Comparison of ENCODE assay signal across 8 cellular contexts in the genomic region with DNA sequence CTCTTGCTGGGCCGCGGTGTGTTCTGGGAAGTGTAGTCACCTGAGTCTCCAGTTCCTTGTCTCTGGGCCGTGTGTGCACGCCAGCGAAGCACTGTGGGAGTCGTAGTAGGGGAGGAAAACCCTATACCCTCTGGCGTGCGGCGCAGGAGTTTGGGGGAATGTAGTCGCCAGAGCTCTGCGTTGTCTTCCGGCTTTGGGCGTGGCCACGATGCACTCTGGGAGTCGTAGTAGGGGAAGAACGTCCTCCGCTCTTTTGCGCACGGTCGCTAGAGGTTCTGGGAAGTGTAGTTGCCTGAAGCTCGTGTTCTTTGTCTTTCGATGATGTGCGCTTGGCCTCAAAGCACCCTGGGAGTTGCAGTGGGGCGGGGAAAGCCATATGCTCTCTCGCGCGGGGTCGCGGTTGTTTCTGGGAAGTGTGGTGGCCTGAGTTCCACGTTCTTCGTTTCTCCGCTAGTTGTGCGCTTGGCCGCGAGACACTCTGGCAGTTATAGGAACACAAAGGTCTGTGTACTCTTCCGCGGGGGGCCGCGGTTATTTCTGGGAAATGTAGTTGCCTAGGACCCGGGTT. TPM values are rescaled to one million over a fixed set of nuclear protein-coding genes. Genes with fewer than 3 reads are reported as not detected.
A peak's percentile ranks its signal among the peaks of the same experiment; 100 is the strongest.
DNase-seq lines count a peak whose midpoint lies in the region; ATAC-seq and TF ChIP-seq lines count a peak whose summit lies in the region.

No MANE protein-coding gene starts in this region.

- peak overlapping the region; percentile 91 for H3K4me3 ChIP-seq in AG04449 (ENCODE audit: low read depth, low read length)
- H3K4me3 ChIP-seq in WI38 (ENCODE audit: low read depth, low read length), result peak overlapping the region; percentile 76

- peaks cover 8 to 15% of the 10 kb centered on the region in 2 donors for H3K4me1 Mint-ChIP-seq in immature natural killer cell

- no peak overlapping the region for H3K4me3 Mint-ChIP-seq in immature natural killer cell

- H3K27ac ChIP-seq in caudate nucleus (ENCODE audit: low read depth, low read length), result peak overlapping the region; percentile 98

- peak; percentile 77 for ATAC-seq in GM18867 (IDR thresholded peaks at IDR 0.05; ENCODE audit: unreplicated experiment)
- peak; percentile 77 for ATAC-seq in HG03097 (IDR thresholded peaks at IDR 0.05; ENCODE audit: low FRiP score, unreplicated experiment)

- CTCF ChIA-PET in AG04449 (lab: Yijun Ruan, JAX), result interaction anchor here (1.1 kb wide), 1 partner anchor 94 kb away, joined by 4 read pairs; a partner anchor contains a TSS

- DNase-seq in AG04449 (ENCODE audit: low read depth, low spot score), result peak; percentile 98
- DNase-seq in NCI-H2196 (lab: John Stamatoyannopoulos, UW; ENCODE audit: unreplicated experiment), result peak; percentile 98
- DNase-seq in caudate nucleus (lab: John Stamatoyannopoulos, UW), result peak; percentile 93 to 100 (median 99)
- DNase-seq in immature natural killer cell, result peak; percentile 93 to 96 (median 95)
- DNase-seq in smooth muscle cell of the brain vasculature (ENCODE audit: low read depth, low spot score), result peak; percentile 99

- peaks cover 42 to 69% (median 60%) of the 10 kb centered on the region in 6 donors for H3K9me3 Mint-ChIP-seq in immature natural killer cell

- TF ChIP-seq CTCF in AG04449 (IDR thresholded peaks at IDR 0.05; ENCODE audit: insufficient read depth, low read length, missing control alignments) (no peak), WI38 (IDR thresholded peaks at IDR 0.05; ENCODE audit: low read depth, low read length) (no peak)

- H3K36me3 Mint-ChIP-seq in immature natural killer cell, result peaks cover 45 to 51% (median 45%) of the 10 kb centered on the region in 3 donors

- no peak overlapping the region for H3K27ac Mint-ChIP-seq in immature natural killer cell

- POLR2A ChIA-PET in AG04449 (lab: Yijun Ruan, JAX), result interaction anchor here (0.6 to 1.1 kb wide), 6 partner anchors 12 to 193 kb away, joined by 3 to 4 read pairs (median 4); a partner anchor contains a TSS

- peaks cover 0 to 6% (median 2%) of the 10 kb centered on the region in 3 donors for H3K27me3 Mint-ChIP-seq in immature natural killer cell (ENCODE audit: low read depth in 3 of 3)

RNA-seq across cellular contexts. Expression of a gene that starts 0.6 kb away (rescaled TPM):
- polyA plus RNA-seq in immature natural killer cell, result 10 to 100 TPM; 12.8 to 15.8 (median 14.4) TPM

RNA-seq across cellular contexts. Expression of a gene that starts 42.8 kb away (rescaled TPM):
- polyA plus RNA-seq in immature natural killer cell, result 10 to 100 TPM in 2 of 3 donors, 1 to 10 TPM in 1; 8.1 to 14.7 (median 11.7) TPM

RNA-seq across cellular contexts. Expression of a gene that starts 49.9 kb away (rescaled TPM):
- under 1 TPM; 0.30 to 0.38 (median 0.37) TPM for polyA plus RNA-seq in immature natural killer cell

RNA-seq across cellular contexts. Expression of a gene that starts 50.3 kb away (rescaled TPM):
- polyA plus RNA-seq in immature natural killer cell, result 10 to 100 TPM in 1 of 3 donors, 1 to 10 TPM in 2; 5.0 to 10.4 (median 5.1) TPM

Comparison
In these comparisons a context has a peak if more than half of its experiments do, and no peak if none do; other contexts are left out.
1. Peak in every context shown above with its lines: DNase-seq, ATAC-seq, H3K4me3 ChIP-seq and H3K27ac ChIP-seq.